Comparison of ENCODE assay signal across 8 cellular contexts in the genomic region with DNA sequence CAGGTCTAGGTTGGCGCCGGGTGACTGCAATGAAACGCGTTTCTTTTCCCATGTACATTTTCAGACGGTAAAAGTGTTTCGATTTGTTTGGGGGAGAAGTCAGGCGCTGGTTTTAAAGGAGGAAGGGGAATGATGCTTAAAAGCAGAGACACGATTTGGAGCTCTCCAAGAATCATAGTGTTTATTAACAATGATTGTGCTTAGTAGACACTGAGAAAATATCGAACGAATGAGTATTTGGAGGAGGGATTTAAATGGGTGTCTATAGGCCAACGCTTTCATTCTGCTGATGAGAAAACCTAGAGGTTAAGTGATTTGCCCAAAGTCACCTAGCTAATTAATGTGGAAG. TPM values are rescaled to one million over a fixed set of nuclear protein-coding genes. Genes with fewer than 3 reads are reported as not detected.
DNase-seq lines count a peak whose midpoint lies in the region; ATAC-seq and TF ChIP-seq lines count a peak whose summit lies in the region.

No MANE protein-coding gene starts in this region.

- ATAC-seq in GM18907 (IDR thresholded peaks at IDR 0.05; ENCODE audit: unreplicated experiment) (peak; percentile 12), activated B cell treated with CpG ODN at 0.5 μM for 24 hours (ENCODE audit: low read depth) (no peak), foreskin keratinocyte (no peak), sciatic nerve (peak; percentile 6)

- H3K36me3 Mint-ChIP-seq in activated B cell treated with CpG ODN at 0.5 μM for 24 hours (ENCODE audit: low read depth): no peaks in the 10 kb centered on the region

- POLR2A ChIA-PET in activated B cell treated with CpG ODN at 0.5 μM for 24 hours (lab: Charles Lee): interaction anchor here (1.4 to 3.5 kb wide), 3 partner anchors 9 to 41 kb away, joined by 3 to 31 read pairs (median 9); partner anchors contain the start of gene JAK1

- H3K27ac Mint-ChIP-seq in activated B cell treated with CpG ODN at 0.5 μM for 24 hours: no peak overlapping the region

- peak overlapping the region; percentile 83 for H3K4me3 Mint-ChIP-seq in activated B cell treated with CpG ODN at 0.5 μM for 24 hours

- TF ChIP-seq CTCF in activated B cell treated with CpG ODN at 0.5 μM for 24 hours (IDR thresholded peaks at IDR 0.05): no peak
- no peak for TF ChIP-seq CTCF in foreskin keratinocyte (conservative IDR thresholded peaks at IDR 0.05)

- intact Hi-C loops in activated B cell treated with CpG ODN at 0.5 μM for 24 hours (cut with micrococcal nuclease): loop anchor here (1.0 to 2.0 kb wide), 4 partner anchors 14 to 139 kb away; no protein-coding TSS in a partner anchor
- intact Hi-C loops in sciatic nerve (cut with DNase I): no loop called here

- H3K27ac ChIP-seq in foreskin keratinocyte: peak overlapping the region; percentile 92

- H3K4me1 ChIP-seq in foreskin keratinocyte: no peaks in the 10 kb centered on the region

- CTCF ChIA-PET in activated B cell treated with CpG ODN at 0.5 μM for 24 hours (lab: Charles Lee): interaction anchor here (0.6 to 1.0 kb wide), 2 partner anchors 43 to 47 kb away, joined by 3 read pairs; no protein-coding TSS in a partner anchor

- H3K27me3 ChIP-seq in foreskin keratinocyte: peaks cover 13% of the 10 kb centered on the region

- no peak for DNase-seq in activated B cell treated with CpG ODN at 0.5 μM for 24 hours
- DNase-seq in foreskin keratinocyte: no peak
- DNase-seq in sciatic nerve (ENCODE audit: low spot score): no peak
- no peak for DNase-seq in SKM-1 treated with dmso at 0.1 percent for 144 hours (lab: John Stamatoyannopoulos, UW; ENCODE audit: unreplicated experiment)
- DNase-seq in NAMALWA (ENCODE audit: low spot score): no peak
- DNase-seq in GDM1 (lab: John Stamatoyannopoulos, UW): no peak
- no peak for DNase-seq in DMS153 treated with DMSO at 0.1 percent for 48 hours (lab: John Stamatoyannopoulos, UW; ENCODE audit: unreplicated experiment)

- peaks cover 31% of the 10 kb centered on the region for H3K4me1 Mint-ChIP-seq in activated B cell treated with CpG ODN at 0.5 μM for 24 hours

- no peaks in the 10 kb centered on the region for H3K9me3 Mint-ChIP-seq in activated B cell treated with CpG ODN at 0.5 μM for 24 hours

- no peaks in the 10 kb centered on the region for H3K27me3 Mint-ChIP-seq in activated B cell treated with CpG ODN at 0.5 μM for 24 hours

RNA-seq across cellular contexts. Expression of gene JAK1, which starts 36.9 kb away (rescaled TPM):
- 195 and 215 TPM in 2 replicates for total RNA-seq in activated B cell treated with CpG ODN at 0.5 μM for 24 hours
- total RNA-seq in foreskin keratinocyte: 60.7 and 67.8 TPM in 2 replicates
- polyA plus RNA-seq in foreskin keratinocyte: 17.8 and 18.5 TPM in 2 replicates
- total RNA-seq in sciatic nerve: 90.3 TPM

Comparison
In these comparisons a context has a peak if more than half of its experiments do, and no peak if none do; other contexts are left out.
1. ATAC-seq: peak in GM18907 (single experiment) and sciatic nerve (single experiment); none in activated B cell treated with CpG ODN at 0.5 μM for 24 hours (single experiment) and foreskin keratinocyte (single experiment).